Comparison of ENCODE assay signal across 20 cellular contexts in the genomic region with DNA sequence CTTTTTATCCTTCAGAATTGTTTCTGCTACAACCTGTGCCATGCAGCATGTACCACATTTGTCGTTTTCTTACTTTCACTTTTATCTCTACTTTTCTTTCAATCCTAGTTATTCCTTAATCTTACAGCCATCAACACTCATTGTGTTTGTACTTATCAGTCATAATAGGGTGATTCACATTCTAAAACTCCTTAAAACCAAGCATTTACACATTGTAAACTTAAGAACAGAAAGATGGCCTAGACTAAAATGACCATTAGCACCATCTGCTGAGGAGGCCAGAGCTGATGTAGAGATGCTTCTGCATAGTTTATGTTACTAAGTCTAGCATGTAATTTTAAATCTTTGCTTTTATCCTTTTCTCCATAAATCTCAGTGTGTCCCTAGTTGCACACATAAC. TPM values are rescaled to one million over a fixed set of nuclear protein-coding genes. Genes with fewer than 3 reads are reported as not detected.
A peak's percentile ranks its signal among the peaks of the same experiment; 100 is the strongest.
DNase-seq lines count a peak whose midpoint lies in the region; ATAC-seq and TF ChIP-seq lines count a peak whose summit lies in the region.
"Had no signal": no experiment of that assay in that cellular context is flagged by ENCODE, and none has a peak within 500 bp of the region (broad histone marks: within the 10 kb centered on the region; RNA-seq: fewer than 3 reads in every experiment).

No MANE protein-coding gene starts in this region.

- DNase-seq in AG04450 (ENCODE audit: low read depth, low spot score) (no peak), PC-3 (no peak), fibroblast of pulmonary artery (ENCODE audit: low read depth) (peak; percentile 40), osteoblast (ENCODE audit: insufficient read length, low spot score, missing footprints) (no peak), GOT3 (lab: John Stamatoyannopoulos, UW) (no peak)
- DNase-seq: CD8-positive, alpha-beta T cell; DMS 273 treated with DMSO at 0.1 percent for 48 hours; DMS53; DND-41; H7; HFFc6; Karpas-422; KBM-7 had no signal

- H3K9ac ChIP-seq in PC-3 (ENCODE audit: low read length) = no peak overlapping the region
- H3K9ac ChIP-seq: BLaER1 treated with 17β-estradiol and CSF1 and Interleukin-3, amounts not matched to agents 10 nM and 100 nM had no signal

- H3K79me2 ChIP-seq in PC-3 (ENCODE audit: low read length) (no peaks in the 10 kb centered on the region), osteoblast (ENCODE audit: insufficient read depth, low read length) (peaks cover 6% of the 10 kb centered on the region)

- H3K4me3 ChIP-seq in AG04450 (ENCODE audit: low read depth, low read length) (no peak overlapping the region), PC-3 (ENCODE audit: low read length) (no peak overlapping the region), fibroblast of pulmonary artery (replicated peaks; ENCODE audit: low read depth, low read length) (no peak overlapping the region), osteoblast (ENCODE audit: insufficient read depth, low read length) (no peak overlapping the region)
- H3K4me3 ChIP-seq: A549; BLaER1 treated with 17β-estradiol and CSF1 and Interleukin-3, amounts not matched to agents 10 nM and 100 nM; GM23338 had no signal

- H3K27ac ChIP-seq in AG04450 (ENCODE audit: low read depth, low read length) (no peak overlapping the region), PC-3 (ENCODE audit: low read length) (no peak overlapping the region), osteoblast (ENCODE audit: low read depth, low read length) (no peak overlapping the region)
- H3K27ac ChIP-seq: 22Rv1; A549; BLaER1 treated with 17β-estradiol and CSF1 and Interleukin-3, amounts not matched to agents 10 nM and 100 nM had no signal

- TF ChIP-seq CTCF in AG04450 (IDR thresholded peaks at IDR 0.05; ENCODE audit: low read depth, low read length) = 0 out of 2 replicates have a peak, but pooled peaks have one; percentile 13
- no peak for TF ChIP-seq CTCF in PC-3 (conservative IDR thresholded peaks at IDR 0.05; ENCODE audit: low read depth, low read length)
- peak; percentile 3 for TF ChIP-seq CTCF in fibroblast of pulmonary artery (IDR thresholded peaks at IDR 0.05; ENCODE audit: low read length, missing control alignments)
- TF ChIP-seq CTCF in osteoblast (IDR thresholded peaks at IDR 0.05; ENCODE audit: extremely low read depth, low read depth, low read length) = no peak

- intact Hi-C loops in PC-3 (cut with micrococcal nuclease) = loop anchor here (2.0 kb wide), 1 partner anchor 23 kb away; no protein-coding TSS in a partner anchor

- H3K4me2 ChIP-seq in PC-3 (ENCODE audit: low read length) (peak overlapping the region; percentile 2; the same call in 1 of the 2 replicates), osteoblast (ENCODE audit: insufficient read depth, low read length) (peak overlapping the region; percentile 32)
- H3K4me2 ChIP-seq: A549, GM23338 had no signal

- no peaks in the 10 kb centered on the region for H4K20me1 ChIP-seq in PC-3 (ENCODE audit: low read length)
- H4K20me1 ChIP-seq in osteoblast (ENCODE audit: insufficient read depth, low read length) = no peaks in the 10 kb centered on the region
- H4K20me1 ChIP-seq: BLaER1 treated with 17β-estradiol and CSF1 and Interleukin-3, amounts not matched to agents 10 nM and 100 nM had no signal

- POLR2A ChIA-PET in AG04450 (lab: Yijun Ruan, JAX) = no interaction called here
- POLR2A ChIA-PET in PC-3 (lab: Charles Lee; ENCODE audit: unreplicated experiment) = no interaction called here

- ATAC-seq in PC-3 (peak; percentile 87), HG02798 (IDR thresholded peaks at IDR 0.05; ENCODE audit: poor library complexity, unreplicated experiment) (no peak), HG03045 (IDR thresholded peaks at IDR 0.05; ENCODE audit: unreplicated experiment) (no peak)
- ATAC-seq: A549; CD8-positive, alpha-beta T cell; GM23338; HCT116 had no signal

- H3K9me2 ChIP-seq in PC-3 (replicated peaks; ENCODE audit: low read length) = no peaks in the 10 kb centered on the region

- H3K4me1 ChIP-seq in PC-3 (ENCODE audit: insufficient read depth, low read length) (no peaks in the 10 kb centered on the region), osteoblast (ENCODE audit: insufficient read depth, low read length) (no peaks in the 10 kb centered on the region)
- H3K4me1 ChIP-seq: A549 had no signal

- no peak overlapping the region for H2AFZ ChIP-seq in PC-3 (ENCODE audit: low read length)
- no peak overlapping the region for H2AFZ ChIP-seq in osteoblast (ENCODE audit: low read length)
- H2AFZ ChIP-seq: GM23338 had no signal

- no peaks in the 10 kb centered on the region for H3F3A ChIP-seq in PC-3 (ENCODE audit: low read length, unreplicated experiment)

- CTCF ChIA-PET in AG04450 (lab: Charles Lee) = no interaction called here
- CTCF ChIA-PET in PC-3 (lab: Charles Lee) = no interaction called here

- no peaks in the 10 kb centered on the region for H3K27me3 ChIP-seq in AG04450 (ENCODE audit: control insufficient read depth, insufficient read depth, low read length)
- H3K27me3 ChIP-seq in PC-3 (ENCODE audit: low read length) = no peaks in the 10 kb centered on the region
- no peaks in the 10 kb centered on the region for H3K27me3 ChIP-seq in osteoblast (ENCODE audit: insufficient read depth, low read length)
- H3K27me3 ChIP-seq: BLaER1 treated with 17β-estradiol and CSF1 and Interleukin-3, amounts not matched to agents 10 nM and 100 nM had no signal

- H3K9me3 ChIP-seq in AG04450 (ENCODE audit: control insufficient read depth, insufficient read depth, low read length) (no peaks in the 10 kb centered on the region), PC-3 (ENCODE audit: low read length) (no peaks in the 10 kb centered on the region), osteoblast (ENCODE audit: low read depth, low read length) (no peaks in the 10 kb centered on the region)
- H3K9me3 ChIP-seq: A549; BLaER1 treated with 17β-estradiol and CSF1 and Interleukin-3, amounts not matched to agents 10 nM and 100 nM had no signal

- no TSS peak for BruUV-seq in PC-3 (replicated peaks; lab: Mats Ljungman, UMichigan)

- H3K36me3 ChIP-seq in PC-3 (ENCODE audit: low read depth, low read length) (peaks cover 63% of the 10 kb centered on the region), osteoblast (ENCODE audit: insufficient read depth, low read length) (peaks cover 79% of the 10 kb centered on the region)

RNA-seq across cellular contexts. Expression of a gene that starts 25.5 kb away (rescaled TPM):
- 83.9 and 96.9 TPM in 2 replicates for polyA plus RNA-seq in AG04450 (2011; rRNA removed)
- polyA minus RNA-seq in AG04450 (2011; rRNA and poly(A)+ RNA removed) = 111 and 117 TPM in 2 replicates
- 76.4 and 76.6 TPM in 2 replicates for total RNA-seq in PC-3 (2014; rRNA removed)
- total RNA-seq in osteoblast = 76.0 TPM in 2 replicates

RNA-seq across cellular contexts. Expression of a gene that starts 39.3 kb away (rescaled TPM):
- polyA plus RNA-seq in AG04450 (2011; rRNA removed) = 83.9 and 116 TPM in 2 replicates
- polyA minus RNA-seq in AG04450 (2011; rRNA and poly(A)+ RNA removed) = 212 and 329 TPM in 2 replicates
- total RNA-seq in PC-3 (2014; rRNA removed) (27.8 and 29.0 TPM in 2 replicates), osteoblast (136 and 173 TPM in 2 replicates)

Comparison
In these comparisons a context has a peak if more than half of its experiments do, and no peak if none do; other contexts are left out.
1. CTCF ChIP-seq: peak in AG04450 (single experiment) and fibroblast of pulmonary artery (single experiment); none in PC-3 (single experiment) and osteoblast (single experiment).